ENCODE assay signal across 28 cellular contexts in the genomic region with DNA sequence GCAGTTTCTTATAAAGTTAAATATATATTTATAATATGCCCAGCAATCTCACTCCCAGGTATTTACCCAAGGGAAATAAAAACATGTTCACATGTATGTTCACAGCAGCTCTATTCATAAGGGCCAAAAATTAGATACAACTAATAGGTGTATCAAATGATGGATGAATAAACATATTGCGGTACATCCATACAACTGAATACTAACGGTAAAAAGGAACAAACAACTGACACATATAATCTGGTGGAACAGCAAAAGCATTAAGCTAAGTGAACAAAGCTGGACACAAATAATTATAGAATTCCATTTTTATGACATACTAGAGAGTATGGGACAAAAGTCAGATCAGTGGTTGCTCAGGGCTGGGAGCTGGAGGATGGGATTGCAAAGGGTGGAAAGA.
DNase-seq lines count a peak whose midpoint lies in the region; ATAC-seq, FAIRE-seq and TF ChIP-seq lines count a peak whose summit lies in the region.
"Had no signal": no experiment of that assay in that cellular context is flagged by ENCODE, and none has a peak within 500 bp of the region (broad histone marks: within the 10 kb centered on the region; RNA-seq: fewer than 3 reads in every experiment).

No MANE protein-coding gene starts in this region.

- TF ChIP-seq CTCF in natural killer cell (IDR thresholded peaks at IDR 0.05) (no peak), chondrocyte (IDR thresholded peaks at IDR 0.05) (no peak), psoas muscle (IDR thresholded peaks at IDR 0.05) (no peak)

- H3K27ac Mint-ChIP-seq in natural killer cell, result peak overlapping the region; percentile 38 to 74
- H3K27ac Mint-ChIP-seq in natural killer cell treated with Interleukin-12 subunit alpha and Interleukin-12 subunit beta and Interleukin-15 and Interleukin-18, amount 100 ng/mL, for 72 hours, result no peak overlapping the region
- H3K27ac Mint-ChIP-seq in chondrocyte (ENCODE audit: unreplicated experiment), result peak overlapping the region; percentile 85
- H3K27ac Mint-ChIP-seq: CD4-positive, CD25-positive, alpha-beta regulatory T cell had no signal

- intact Hi-C loops in natural killer cell (cut with micrococcal nuclease) (no loop called here), psoas muscle (cut with DNase I) (no loop called here)

- FAIRE-seq in H54 (lab: Jason Lieb, UNC), result peak; percentile 33
- FAIRE-seq: A204.1, GM12878, GM12892, GM18507 had no signal

- WGBS in psoas muscle, 3 donors, result 86 to 95% (median 93%) methylated on average over 2 of the region's 2 CpGs

- H3K9me3 ChIP-seq in psoas muscle, result peaks cover 10% of the 10 kb centered on the region
- H3K9me3 ChIP-seq: BE2C had no signal

- TF ChIP-seq POLR2A in H54 (IDR thresholded peaks at IDR 0.05; ENCODE audit: low read depth, low read length), result no peak

- no peak overlapping the region for H3K4me3 ChIP-seq in psoas muscle
- H3K4me3 ChIP-seq: BLaER1, GM12878 had no signal

- peaks cover 8 to 14% of the 10 kb centered on the region in 2 donors for H3K4me1 Mint-ChIP-seq in natural killer cell
- peaks cover 13 to 20% of the 10 kb centered on the region in 2 donors for H3K4me1 Mint-ChIP-seq in natural killer cell treated with Interleukin-12 subunit alpha and Interleukin-12 subunit beta and Interleukin-15 and Interleukin-18, amount 100 ng/mL, for 72 hours (ENCODE audit: low read depth in 2 of 2)
- peaks cover 51% of the 10 kb centered on the region for H3K4me1 Mint-ChIP-seq in chondrocyte (ENCODE audit: low read depth)
- H3K4me1 Mint-ChIP-seq: CD14-positive monocyte had no signal

- peaks cover 5 to 15% of the 10 kb centered on the region in 2 donors for H3K9me3 Mint-ChIP-seq in natural killer cell
- peaks cover 6% of the 10 kb centered on the region for H3K9me3 Mint-ChIP-seq in natural killer cell treated with Interleukin-12 subunit alpha and Interleukin-12 subunit beta and Interleukin-15 and Interleukin-18, amount 100 ng/mL, for 72 hours
- H3K9me3 Mint-ChIP-seq in chondrocyte (ENCODE audit: low read depth), result peaks cover 21% of the 10 kb centered on the region

- DNase-seq in natural killer cell, result no peak
- no peak for DNase-seq in natural killer cell treated with Interleukin-12 subunit alpha and Interleukin-12 subunit beta and Interleukin-15 and Interleukin-18, amount 100 ng/mL, for 72 hours (ENCODE audit: low spot score)
- no peak for DNase-seq in H54 (ENCODE audit: insufficient read length, low spot score)
- no peak for DNase-seq in chondrocyte (ENCODE audit: low spot score)
- DNase-seq in psoas muscle, result no peak
- DNase-seq in hippocampal formation (lab: John Stamatoyannopoulos, UW), result no peak
- no peak for DNase-seq in putamen (ENCODE audit: low spot score)
- DNase-seq: 8988T; ACHN; BE2C; C1 segment of cervical spinal cord; CD4-positive, alpha-beta memory T cell; CD4-positive, CD25-positive, alpha-beta regulatory T cell; CD8-positive, alpha-beta memory T cell; COR-L47; DMS 273 treated with DMSO at 0.1 percent for 48 hours; DMS153; DMS53; DMS79; DND-41; EL; GDM1 had no signal

- peaks cover 0 to 73% of the 10 kb centered on the region in 2 donors for H3K36me3 ChIP-seq in psoas muscle (ENCODE audit: insufficient read depth in 1 of 2, low read depth in 1 of 2)

- H3K4me3 Mint-ChIP-seq in natural killer cell, result no peak overlapping the region
- H3K4me3 Mint-ChIP-seq in natural killer cell treated with Interleukin-12 subunit alpha and Interleukin-12 subunit beta and Interleukin-15 and Interleukin-18, amount 100 ng/mL, for 72 hours, result no peak overlapping the region
- H3K4me3 Mint-ChIP-seq in chondrocyte (ENCODE audit: unreplicated experiment), result no peak overlapping the region
- H3K4me3 Mint-ChIP-seq: CD14-positive monocyte; CD4-positive, alpha-beta memory T cell; CD4-positive, CD25-positive, alpha-beta regulatory T cell; CD8-positive, alpha-beta memory T cell had no signal

- peaks cover 30% of the 10 kb centered on the region for H3K36me3 Mint-ChIP-seq in natural killer cell
- peaks cover 39% of the 10 kb centered on the region for H3K36me3 Mint-ChIP-seq in natural killer cell treated with Interleukin-12 subunit alpha and Interleukin-12 subunit beta and Interleukin-15 and Interleukin-18, amount 100 ng/mL, for 72 hours
- peaks cover 37% of the 10 kb centered on the region for H3K36me3 Mint-ChIP-seq in chondrocyte (ENCODE audit: low read depth)

- H3K27ac ChIP-seq in psoas muscle, result no peak overlapping the region
- H3K27ac ChIP-seq: BLaER1 had no signal

- peaks cover 12% of the 10 kb centered on the region for H3K4me1 ChIP-seq in psoas muscle
- H3K4me1 ChIP-seq: BLaER1 had no signal

- H3K27me3 Mint-ChIP-seq in natural killer cell (ENCODE audit: low read depth in 2 of 2) (no peaks in the 10 kb centered on the region), chondrocyte (ENCODE audit: low read depth) (no peaks in the 10 kb centered on the region)
- H3K27me3 Mint-ChIP-seq in natural killer cell treated with Interleukin-12 subunit alpha and Interleukin-12 subunit beta and Interleukin-15 and Interleukin-18, amount 100 ng/mL, for 72 hours, result no peaks in the 10 kb centered on the region
- H3K27me3 Mint-ChIP-seq: CD4-positive, alpha-beta memory T cell; CD4-positive, CD25-positive, alpha-beta regulatory T cell; CD8-positive, alpha-beta memory T cell had no signal

- no peaks in the 10 kb centered on the region for H3K27me3 ChIP-seq in psoas muscle (ENCODE audit: insufficient read depth in 3 of 3, low read length in 2 of 3)
- H3K27me3 ChIP-seq: BE2C, BLaER1 had no signal

- ATAC-seq in natural killer cell (no peak), psoas muscle (no peak)
- ATAC-seq in natural killer cell treated with Interleukin-12 subunit alpha and Interleukin-12 subunit beta and Interleukin-15 and Interleukin-18, amount 100 ng/mL, for 72 hours, result no peak
- ATAC-seq: GM12878 had no signal

Comparison
In these comparisons a context has a peak if more than half of its experiments do, and no peak if none do; other contexts are left out.
1. H3K27ac Mint-ChIP-seq: peak in natural killer cell (2 of 2) and chondrocyte (single experiment); none in natural killer cell treated with Interleukin-12 subunit alpha and Interleukin-12 subunit beta and Interleukin-15 and Interleukin-18, amount 100 ng/mL, for 72 hours (0 of 2).